In genomic region chr14:24232645-24233537, GRCh38 we compare ENCODE assay signal across 8 cellular contexts. TPM values are rescaled to one million over a fixed set of nuclear protein-coding genes. Genes with fewer than 3 reads are reported as not detected.
A peak's percentile ranks its signal among the peaks of the same experiment; 100 is the strongest.
DNase-seq lines count a peak whose midpoint lies in the region; ATAC-seq and TF ChIP-seq lines count a peak whose summit lies in the region.

TSS of gene GMPR2 (plus strand) at chr14:24232929. CDS start at chr14:24233254, 325 bp downstream.

- H3K36me3 ChIP-seq in esophagus (ENCODE audit: control insufficient read depth in 2 of 2, insufficient read depth in 2 of 2, low read length in 1 of 2), result peaks cover 11 to 19% of the 10 kb centered on the region in 2 donors

- DNase-seq in GM10266 (ENCODE audit: extremely low spot score) (peak; percentile 55), T-cell (peak in 3 of 34 experiments; percentile 7 to 13 (median 13)), cerebellar nuclear complex (lab: John Stamatoyannopoulos, UW) (no peak), NCI-H2081 treated with DMSO at 0.1 percent for 48 hours (lab: John Stamatoyannopoulos, UW) (no peak)
- peak in 3 of 10 donors; percentile 23 to 34 (median 24) for DNase-seq in naive thymus-derived CD8-positive, alpha-beta T cell

- H3K27me3 Mint-ChIP-seq in T-cell, result no peaks in the 10 kb centered on the region
- H3K27me3 Mint-ChIP-seq in naive thymus-derived CD8-positive, alpha-beta T cell, result no peaks in the 10 kb centered on the region

- H3K9me3 ChIP-seq in esophagus (ENCODE audit: control insufficient read depth in 2 of 2, insufficient read depth in 1 of 2, low read depth in 1 of 2, low read length in 1 of 2), result no peaks in the 10 kb centered on the region

- H3K9me3 Mint-ChIP-seq in T-cell, result no peaks in the 10 kb centered on the region
- no peaks in the 10 kb centered on the region for H3K9me3 Mint-ChIP-seq in naive thymus-derived CD8-positive, alpha-beta T cell

- H3K27ac Mint-ChIP-seq in T-cell, result peak within 1 kb of the TSS; percentile 97
- peak within 1 kb of the TSS; percentile 91 to 99 (median 95) for H3K27ac Mint-ChIP-seq in naive thymus-derived CD8-positive, alpha-beta T cell

- H3K4me3 Mint-ChIP-seq in T-cell, result peak within 1 kb of the TSS; percentile 83 to 99 (median 95)
- H3K4me3 Mint-ChIP-seq in naive thymus-derived CD8-positive, alpha-beta T cell, result peak within 1 kb of the TSS; percentile 87 to 100 (median 98)

- WGBS in esophagus, 2 donors, result 3 to 4% methylated on average over 38 of the region's 38 CpGs

- CTCF ChIA-PET in T-cell (lab: Charles Lee), result interaction anchor here in 1 of 2 donors (2.8 kb wide), 1 partner anchor 10 kb away, joined by 9 read pairs; the partner anchor contains the start of gene TINF2

- peak within 1 kb of the TSS; percentile 96 to 97 for H3K27ac ChIP-seq in esophagus (ENCODE audit: low read depth in 2 of 2, low read length in 1 of 2)

- POLR2A ChIA-PET in T-cell (lab: Charles Lee), result interaction anchor here (0.5 to 2.0 kb wide), 2 partner anchors 9 to 67 kb away, joined by 5 to 6 read pairs; partner anchors contain the start of gene TINF2 (in 1 of the 2)
- POLR2A ChIA-PET in naive thymus-derived CD8-positive, alpha-beta T cell (lab: Charles Lee), result interaction anchor here (1.1 to 5.4 kb wide), 7 partner anchors 9 to 97 kb away, joined by 3 to 53 read pairs (median 6); partner anchors contain the start of genes CHMP4A, MDP1, PSME1 and RABGGTA

- ATAC-seq in GM19468 (IDR thresholded peaks at IDR 0.05; ENCODE audit: extremely low read depth, unreplicated experiment) (peak; percentile 19), HG03469 (IDR thresholded peaks at IDR 0.05; ENCODE audit: unreplicated experiment) (peak; percentile 29), T-cell (replicated peaks in 1 of 4) (peak; percentile 20 to 49 (median 38))
- peak; percentile 15 to 41 for ATAC-seq in naive thymus-derived CD8-positive, alpha-beta T cell

- peaks cover 0 to 8% of the 10 kb centered on the region in 2 donors for H3K4me1 ChIP-seq in esophagus (ENCODE audit: control insufficient read depth in 2 of 2, insufficient read depth in 2 of 2, low read length in 1 of 2)

- TF ChIP-seq CTCF in GM10266 (IDR thresholded peaks at IDR 0.05; ENCODE audit: control insufficient read depth, insufficient read depth, low read depth, missing control alignments), result no peak

- peaks cover 54 to 66% (median 61%) of the 10 kb centered on the region in 3 donors for H3K4me1 Mint-ChIP-seq in T-cell
- peaks cover 19 to 67% (median 59%) of the 10 kb centered on the region in 4 donors for H3K4me1 Mint-ChIP-seq in naive thymus-derived CD8-positive, alpha-beta T cell

- H3K36me3 Mint-ChIP-seq in T-cell, result peaks cover 35% of the 10 kb centered on the region
- H3K36me3 Mint-ChIP-seq in naive thymus-derived CD8-positive, alpha-beta T cell, result peaks cover 10 to 40% (median 13%) of the 10 kb centered on the region in 3 donors

- peak within 1 kb of the TSS; percentile 82 for H3K4me3 ChIP-seq in esophagus (ENCODE audit: low read depth in 1 of 2, low read length in 2 of 2)

- no peaks in the 10 kb centered on the region for H3K27me3 ChIP-seq in esophagus (ENCODE audit: control insufficient read depth in 1 of 2, insufficient read depth in 2 of 2, low read length in 2 of 2)

RNA-seq across cellular contexts. Expression of gene GMPR2, which starts in this region (rescaled TPM):
- 10 to 100 TPM; 53.8 to 81.2 (median 64.0) TPM for total RNA-seq in T-cell
- 10 to 100 TPM; 24.5 to 35.0 TPM for polyA plus RNA-seq in esophagus
- total RNA-seq in naive thymus-derived CD8-positive, alpha-beta T cell, result 10 to 100 TPM; 76.4 to 78.6 TPM
- polyA plus RNA-seq in naive thymus-derived CD8-positive, alpha-beta T cell, result 100 to 1,000 TPM in 1 of 3 donors, 10 to 100 TPM in 2; 79.7 to 111 (median 85.4) TPM
